1 cellular context compared by ENCODE assay signal in genomic region chr19:55355213-55355821, GRCh38.
TF ChIP-seq lines count a peak whose summit lies in the region.

No MANE protein-coding gene starts in this region.

TF ChIP-seq in GM23338, 12 proteins besides CTCF, POLR2A, EP300 and RAD21:
- no peak for TF ChIP-seq REST (IDR thresholded peaks at IDR 0.05; ENCODE audit: unreplicated experiment)
- TF ChIP-seq POLR2AphosphoS5 (IDR thresholded peaks at IDR 0.05; ENCODE audit: low read depth) = no peak
- no peak for TF ChIP-seq ETS1 (IDR thresholded peaks at IDR 0.05)
- TF ChIP-seq ZNF331 (CRISPR knock-in tag; IDR thresholded peaks at IDR 0.05; ENCODE audit: low read depth) = no peak
- no peak for TF ChIP-seq NANOG (IDR thresholded peaks at IDR 0.05; ENCODE audit: borderline replicate concordance)
- TF ChIP-seq STAT1 (IDR thresholded peaks at IDR 0.05; ENCODE audit: unreplicated experiment) = no peak
- TF ChIP-seq ZNF114 (CRISPR knock-in tag; IDR thresholded peaks at IDR 0.05) = no peak
- TF ChIP-seq EZH2phosphoT487 (IDR thresholded peaks at IDR 0.05; ENCODE audit: unreplicated experiment) = no peak
- TF ChIP-seq CREB1 (CRISPR knock-in tag; IDR thresholded peaks at IDR 0.05; ENCODE audit: low read depth) = no peak
- no peak for TF ChIP-seq EZH2 (IDR thresholded peaks at IDR 0.05; ENCODE audit: low read depth, unreplicated experiment)
- TF ChIP-seq JUNB (IDR thresholded peaks at IDR 0.05; ENCODE audit: unreplicated experiment) = no peak
